Comparison of ENCODE assay signal across 8 cellular contexts in the genomic region with DNA sequence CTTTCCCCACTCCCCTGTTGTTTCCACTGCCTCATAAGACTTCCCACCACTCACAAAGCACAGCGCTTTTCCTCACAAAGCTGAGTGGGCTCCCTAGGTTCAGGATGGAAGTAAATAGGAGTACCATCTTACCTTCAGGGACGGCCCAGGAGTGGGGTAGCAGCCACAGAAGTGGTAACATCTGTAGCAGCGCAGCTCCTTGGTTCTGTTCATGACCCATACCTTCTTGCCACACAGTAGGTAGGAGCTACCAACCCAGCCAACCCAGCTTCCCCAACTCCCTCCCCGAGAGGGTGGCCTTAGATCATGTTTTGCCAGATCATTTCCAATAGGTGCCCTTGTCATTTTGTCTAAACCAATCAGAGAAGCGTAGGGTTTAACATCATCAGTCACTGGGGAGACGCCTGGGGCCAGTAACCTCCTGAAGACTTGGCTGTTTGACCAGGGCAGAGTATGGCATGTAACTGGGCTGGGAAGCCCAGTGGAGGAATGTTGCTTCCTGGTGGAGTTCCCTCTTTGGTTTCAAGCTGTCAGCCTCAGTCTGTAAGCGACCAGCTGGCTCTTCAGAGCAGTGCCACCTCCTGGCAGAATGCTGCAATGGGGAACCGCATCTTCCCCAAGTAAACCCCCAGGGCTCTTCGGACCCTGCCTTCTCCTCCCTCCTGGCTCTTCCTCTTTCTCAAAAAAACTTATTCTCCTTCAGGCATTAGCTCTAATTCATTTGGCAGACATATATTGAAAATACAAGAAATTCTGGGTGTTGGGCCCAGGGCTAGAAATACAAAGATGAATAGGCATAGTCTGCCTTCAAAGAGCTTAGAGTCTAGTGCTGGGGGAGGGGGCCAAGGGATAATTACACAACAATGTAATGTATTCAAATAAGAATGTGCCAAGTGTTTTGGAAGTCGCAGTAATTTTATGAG. TPM values are rescaled to one million over a fixed set of nuclear protein-coding genes. Genes with fewer than 3 reads are reported as not detected.
DNase-seq lines count a peak whose midpoint lies in the region; ATAC-seq and TF ChIP-seq lines count a peak whose summit lies in the region.

A gene (minus strand): TSS at position 281 of the 923 bp plus-strand sequence. CDS start 61 bp downstream, at position 220.

- H2AFZ ChIP-seq in parathyroid adenoma = peak within 1 kb of the TSS; percentile 64

- in situ Hi-C loops in G401 (cut with HindIII; ENCODE audit: low sequenced_read_pairs) = no loop called here

- no peaks in the 10 kb centered on the region for H3K36me3 ChIP-seq in HUES48 (ENCODE audit: control insufficient read depth, insufficient read depth, low read length)
- H3K36me3 ChIP-seq in parathyroid adenoma (ENCODE audit: control insufficient read depth, insufficient read depth, low read length) = no peaks in the 10 kb centered on the region

- H3K4me3 ChIP-seq in HUES48 (ENCODE audit: low read depth, low read length) = peak within 1 kb of the TSS; percentile 16
- peak within 1 kb of the TSS; percentile 38 for H3K4me3 ChIP-seq in parathyroid adenoma (ENCODE audit: low read depth, low read length)

- ATAC-seq in GM21528 (IDR thresholded peaks at IDR 0.05; ENCODE audit: low FRiP score, unreplicated experiment) (peak; percentile 88), Right ventricle myocardium inferior (peak; percentile 99)
- peak; percentile 95 for ATAC-seq in activated naive CD8-positive, alpha-beta T cell treated with anti-CD3 and anti-CD28 coated beads, Interleukin-2, amount 50 U/mL, for 24 hours

- H3K27me3 ChIP-seq in HUES48 (ENCODE audit: control insufficient read depth, insufficient read depth, low read length) (no peaks in the 10 kb centered on the region), parathyroid adenoma (ENCODE audit: control insufficient read depth, insufficient read depth, low read length) (no peaks in the 10 kb centered on the region)

- H3K36me3 Mint-ChIP-seq in activated naive CD8-positive, alpha-beta T cell treated with anti-CD3 and anti-CD28 coated beads, Interleukin-2, amount 50 U/mL, for 24 hours (ENCODE audit: low read depth) = peaks cover 5% of the 10 kb centered on the region

- peak within 1 kb of the TSS; percentile 67 for H3K27ac Mint-ChIP-seq in activated naive CD8-positive, alpha-beta T cell treated with anti-CD3 and anti-CD28 coated beads, Interleukin-2, amount 50 U/mL, for 24 hours

- no peaks in the 10 kb centered on the region for H3K27me3 Mint-ChIP-seq in activated naive CD8-positive, alpha-beta T cell treated with anti-CD3 and anti-CD28 coated beads, Interleukin-2, amount 50 U/mL, for 24 hours

- TF ChIP-seq CTCF in parathyroid adenoma (IDR thresholded peaks at IDR 0.05) = peak; percentile 76

- H3K9me3 ChIP-seq in HUES48 (ENCODE audit: control insufficient read depth, insufficient read depth, low read length) = no peaks in the 10 kb centered on the region
- H3K9me3 ChIP-seq in parathyroid adenoma (ENCODE audit: control insufficient read depth, low read length) = no peaks in the 10 kb centered on the region

- intact Hi-C loops in Right ventricle myocardium inferior (cut with DNase I) = loop anchor here (2.0 kb wide), 2 partner anchors 18 to 58 kb away; no protein-coding TSS in a partner anchor

- DNase-seq in G401 (ENCODE audit: low spot score) (peak; percentile 95), SKM-1 (lab: John Stamatoyannopoulos, UW; ENCODE audit: unreplicated experiment) (peak; percentile 92), Right ventricle myocardium inferior (ENCODE audit: missing footprints) (peak; percentile 87), NCI-H128 (lab: John Stamatoyannopoulos, UW; ENCODE audit: unreplicated experiment) (no peak)
- DNase-seq in activated naive CD8-positive, alpha-beta T cell treated with anti-CD3 and anti-CD28 coated beads, Interleukin-2, amount 50 U/mL, for 24 hours = peak; percentile 69

- H3K27ac ChIP-seq in HUES48 (ENCODE audit: low read depth, low read length) (no peak within 1 kb of the TSS), parathyroid adenoma (peak within 1 kb of the TSS; percentile 71)

- H3K4me1 ChIP-seq in HUES48 (ENCODE audit: control insufficient read depth, insufficient read depth, low read length) (peaks cover 12% of the 10 kb centered on the region; the same call in 1 of the 2 replicates), parathyroid adenoma (peaks cover 6% of the 10 kb centered on the region)

- H3K4me1 Mint-ChIP-seq in activated naive CD8-positive, alpha-beta T cell treated with anti-CD3 and anti-CD28 coated beads, Interleukin-2, amount 50 U/mL, for 24 hours = peaks cover 67% of the 10 kb centered on the region

- H3K9me3 Mint-ChIP-seq in activated naive CD8-positive, alpha-beta T cell treated with anti-CD3 and anti-CD28 coated beads, Interleukin-2, amount 50 U/mL, for 24 hours = no peaks in the 10 kb centered on the region

- H3K9ac ChIP-seq in HUES48 (ENCODE audit: low read depth, low read length) = no peak within 1 kb of the TSS
- H3K9ac ChIP-seq in parathyroid adenoma = no peak within 1 kb of the TSS

- H3K79me2 ChIP-seq in parathyroid adenoma = peaks cover 5% of the 10 kb centered on the region

- no peak within 1 kb of the TSS for H3K4me2 ChIP-seq in parathyroid adenoma (ENCODE audit: low read length)

- H3K4me3 Mint-ChIP-seq in activated naive CD8-positive, alpha-beta T cell treated with anti-CD3 and anti-CD28 coated beads, Interleukin-2, amount 50 U/mL, for 24 hours = peak within 1 kb of the TSS; percentile 79

RNA-seq across cellular contexts. Expression of the gene that starts here (rescaled TPM):
- 11.4 and 15.8 TPM in 2 replicates for total RNA-seq in G401 (2014; rRNA removed; shearing (Covaris generic))
- 19.7 TPM for total RNA-seq in Right ventricle myocardium inferior
